ENCODE assay signal across 8 cellular contexts in the genomic region with DNA sequence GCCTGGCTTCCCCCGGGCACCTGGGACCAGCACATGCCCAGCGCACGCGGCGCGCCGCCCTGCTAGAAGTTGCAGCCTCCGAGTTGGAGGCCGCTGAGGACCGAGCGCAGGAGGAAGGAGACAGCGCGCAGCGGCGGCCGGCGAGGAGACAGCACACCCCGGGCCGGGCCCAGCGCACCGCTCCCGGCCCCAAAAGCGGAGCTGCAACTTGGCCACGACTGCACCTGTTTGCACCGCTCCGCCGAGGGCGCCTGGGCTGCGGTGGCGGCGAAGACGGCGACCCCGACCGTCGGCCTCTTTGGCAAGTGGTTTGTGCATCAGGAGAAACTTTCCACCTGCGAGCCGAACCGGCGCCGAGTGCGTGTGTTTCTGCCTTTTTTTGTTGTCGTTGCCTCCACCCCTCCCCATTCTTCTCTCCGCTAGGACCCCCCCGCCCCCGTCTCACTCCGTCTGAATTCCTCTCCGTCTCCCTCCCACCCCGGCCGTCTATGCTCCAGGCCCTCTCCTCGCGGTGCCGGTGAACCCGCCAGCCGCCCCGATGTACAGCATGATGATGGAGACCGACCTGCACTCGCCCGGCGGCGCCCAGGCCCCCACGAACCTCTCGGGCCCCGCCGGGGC. TPM values are rescaled to one million over a fixed set of nuclear protein-coding genes. Genes with fewer than 3 reads are reported as not detected.
DNase-seq lines count a peak whose midpoint lies in the region; ATAC-seq and TF ChIP-seq lines count a peak whose summit lies in the region.

A gene (plus strand): TSS at position 29 of the 621 bp plus-strand sequence. CDS start 510 bp downstream, at position 539.

- peaks cover 9% of the 10 kb centered on the region for H3K9me3 Mint-ChIP-seq in activated naive CD4-positive, alpha-beta T cell treated with anti-CD3 and anti-CD28 coated beads for 36 hours
- H3K9me3 Mint-ChIP-seq in activated T-cell treated with anti-CD3 and anti-CD28 coated beads, Interleukin-2, amount 50 U/mL, for 72 hours, result peaks cover 2% of the 10 kb centered on the region in 2 donors

- peaks cover 11% of the 10 kb centered on the region for H3K36me3 Mint-ChIP-seq in activated naive CD4-positive, alpha-beta T cell treated with anti-CD3 and anti-CD28 coated beads for 36 hours (ENCODE audit: low read depth)
- H3K36me3 Mint-ChIP-seq in activated T-cell treated with anti-CD3 and anti-CD28 coated beads, Interleukin-2, amount 50 U/mL, for 72 hours (ENCODE audit: insufficient read depth in 2 of 2), result peaks cover 9 to 16% of the 10 kb centered on the region in 2 donors

- intact Hi-C loops in activated naive CD4-positive, alpha-beta T cell treated with anti-CD3 and anti-CD28 coated beads for 36 hours (cut with micrococcal nuclease), result no loop called here
- intact Hi-C loops in lower lobe of right lung (cut with DNase I) (no loop called here), right lobe of liver (cut with DNase I) (no loop called here)

- H3K27ac Mint-ChIP-seq in activated naive CD4-positive, alpha-beta T cell treated with anti-CD3 and anti-CD28 coated beads for 36 hours, result no peak within 1 kb of the TSS
- no peak within 1 kb of the TSS for H3K27ac Mint-ChIP-seq in activated T-cell treated with anti-CD3 and anti-CD28 coated beads, Interleukin-2, amount 50 U/mL, for 72 hours

- H3K4me1 ChIP-seq in lower lobe of right lung, result peaks cover under 1% of the 10 kb centered on the region
- peaks cover 0 to 6% of the 10 kb centered on the region in 2 donors for H3K4me1 ChIP-seq in thoracic aorta (ENCODE audit: control insufficient read depth in 1 of 2, low read depth in 2 of 2)
- peaks cover 0 to 7% (median 0%) of the 10 kb centered on the region in 4 donors for H3K4me1 ChIP-seq in right lobe of liver

- peaks cover 63% of the 10 kb centered on the region for H3K27me3 Mint-ChIP-seq in activated naive CD4-positive, alpha-beta T cell treated with anti-CD3 and anti-CD28 coated beads for 36 hours (ENCODE audit: low read depth)
- peaks cover 72% of the 10 kb centered on the region for H3K27me3 Mint-ChIP-seq in activated T-cell treated with anti-CD3 and anti-CD28 coated beads, Interleukin-2, amount 50 U/mL, for 72 hours (ENCODE audit: low read depth)

- peak; percentile 24 to 32 for ATAC-seq in activated T-cell treated with anti-CD3 and anti-CD28 coated beads, Interleukin-2, amount 50 U/mL, for 72 hours (replicated peaks in 1 of 2)
- ATAC-seq in lower lobe of right lung (no peak), thoracic aorta (ENCODE audit: insufficient number of reproducible peaks, low FRiP score, low read depth) (no peak), right lobe of liver (no peak)

- DNase-seq in activated naive CD4-positive, alpha-beta T cell treated with anti-CD3 and anti-CD28 coated beads for 36 hours, result no peak
- DNase-seq in activated naive CD4-positive, alpha-beta T cell (lab: John Stamatoyannopoulos, UW), result no peak
- peak in 1 of 2 donors; percentile 19 for DNase-seq in activated T-cell treated with anti-CD3 and anti-CD28 coated beads, Interleukin-2, amount 50 U/mL, for 72 hours
- DNase-seq in lower lobe of right lung (no peak), thoracic aorta (ENCODE audit: low spot score) (no peak), right lobe of liver (no peak), Kasumi-1 (lab: John Stamatoyannopoulos, UW) (no peak), OCI-M1 (lab: John Stamatoyannopoulos, UW) (no peak)

- peaks cover 85% of the 10 kb centered on the region for H3K27me3 ChIP-seq in lower lobe of right lung (ENCODE audit: low read depth)
- peaks cover 8% of the 10 kb centered on the region for H3K27me3 ChIP-seq in thoracic aorta (replicated peaks; ENCODE audit: insufficient read depth)
- peaks cover 9 to 49% of the 10 kb centered on the region in 2 donors for H3K27me3 ChIP-seq in right lobe of liver

- H3K4me3 ChIP-seq in lower lobe of right lung (peak within 1 kb of the TSS; percentile 19), thoracic aorta (peak within 1 kb of the TSS; percentile 56), right lobe of liver (no peak within 1 kb of the TSS)

- no peak for TF ChIP-seq POLR2A in right lobe of liver (IDR thresholded peaks at IDR 0.05)

- WGBS in right lobe of liver (ENCODE audit: insufficient coverage, low coverage, low lambda C conversion rate, missing lambda C conversion rate), result 12% methylated on average over 28 of the region's 65 CpGs

- peaks cover 16% of the 10 kb centered on the region for H3K4me1 Mint-ChIP-seq in activated naive CD4-positive, alpha-beta T cell treated with anti-CD3 and anti-CD28 coated beads for 36 hours (ENCODE audit: low read depth)
- H3K4me1 Mint-ChIP-seq in activated T-cell treated with anti-CD3 and anti-CD28 coated beads, Interleukin-2, amount 50 U/mL, for 72 hours (ENCODE audit: low read depth), result peaks cover 6% of the 10 kb centered on the region

- peak within 1 kb of the TSS; percentile 56 for H3K4me3 Mint-ChIP-seq in activated naive CD4-positive, alpha-beta T cell treated with anti-CD3 and anti-CD28 coated beads for 36 hours
- peak within 1 kb of the TSS; percentile 73 to 74 for H3K4me3 Mint-ChIP-seq in activated T-cell treated with anti-CD3 and anti-CD28 coated beads, Interleukin-2, amount 50 U/mL, for 72 hours

- no peaks in the 10 kb centered on the region for H3K36me3 ChIP-seq in lower lobe of right lung
- H3K36me3 ChIP-seq in thoracic aorta, result no peaks in the 10 kb centered on the region
- H3K36me3 ChIP-seq in right lobe of liver, result no peaks in the 10 kb centered on the region

- H3K9me3 ChIP-seq in lower lobe of right lung (no peaks in the 10 kb centered on the region), thoracic aorta (no peaks in the 10 kb centered on the region), right lobe of liver (no peaks in the 10 kb centered on the region)

- CTCF ChIA-PET in activated naive CD4-positive, alpha-beta T cell treated with anti-CD3 and anti-CD28 coated beads for 36 hours (lab: Charles Lee), result no interaction called here

- H3K27ac ChIP-seq in lower lobe of right lung (no peak within 1 kb of the TSS), thoracic aorta (no peak within 1 kb of the TSS), right lobe of liver (no peak within 1 kb of the TSS)

- TF ChIP-seq CTCF in lower lobe of right lung (IDR thresholded peaks at IDR 0.05), result no peak
- no peak for TF ChIP-seq CTCF in thoracic aorta (IDR thresholded peaks at IDR 0.05)
- TF ChIP-seq CTCF in right lobe of liver (IDR thresholded peaks at IDR 0.05), result no peak

RNA-seq across cellular contexts. Expression of the gene that starts here (rescaled TPM):
- not detected for total RNA-seq in activated naive CD4-positive, alpha-beta T cell treated with anti-CD3 and anti-CD28 coated beads for 36 hours
- under 1 TPM in 1 of 2 donors, not detected in 1; 0.07 TPM for total RNA-seq in activated T-cell treated with anti-CD3 and anti-CD28 coated beads, Interleukin-2, amount 50 U/mL, for 72 hours
- total RNA-seq in lower lobe of right lung (not detected), thoracic aorta (not detected), right lobe of liver (not detected)

Comparison
In these comparisons a context has a peak if more than half of its experiments do, and no peak if none do; other contexts are left out.
1. Peak in ATAC-seq in activated T-cell treated with anti-CD3 and anti-CD28 coated beads, Interleukin-2, amount 50 U/mL, for 72 hours; RNA of the gene not detected or under 1 TPM.
2. H3K4me3 ChIP-seq: peak in lower lobe of right lung (single experiment) and thoracic aorta (single experiment); none in right lobe of liver (0 of 3).